ENCODE assay signal across 26 cellular contexts in genomic region chr16:88295526-88296436, GRCh38.
DNase-seq lines count a peak whose midpoint lies in the region; ATAC-seq, FAIRE-seq and TF ChIP-seq lines count a peak whose summit lies in the region.
"Had no signal": no experiment of that assay in that cellular context is flagged by ENCODE, and none has a peak within 500 bp of the region (broad histone marks: within the 10 kb centered on the region; RNA-seq: fewer than 3 reads in every experiment).

No MANE protein-coding gene starts in this region.

- FAIRE-seq in HepG2 (lab: Jason Lieb, UNC), result no peak
- FAIRE-seq: keratinocyte had no signal

- H3K4me1 ChIP-seq in SK-N-SH (ENCODE audit: control insufficient read depth in 1 of 2, insufficient read depth in 2 of 2, low read depth in 1 of 2, low read length in 1 of 2) (peaks cover 0 to 54% of the 10 kb centered on the region in 2 experiments; a peak in 1 of 4 replicates), HepG2 (ENCODE audit: insufficient read depth, low read length) (no peaks in the 10 kb centered on the region), spleen (peaks cover 0 to 40% (median 19%) of the 10 kb centered on the region in 6 donors)
- H3K4me1 ChIP-seq: prostate gland had no signal

- H3K27ac ChIP-seq in SK-N-SH (ENCODE audit: low read depth in 2 of 2, low read length in 1 of 2) (peak overlapping the region in 1 of 2 experiments; percentile 96; a peak in 2 of 4 replicates), HepG2 (ENCODE audit: extremely low read length, insufficient read depth, low read length) (no peak overlapping the region), spleen (no peak overlapping the region)
- H3K27ac ChIP-seq: epithelial cell of prostate, prostate gland, thoracic aorta had no signal

- no peak overlapping the region for H3K4me3 Mint-ChIP-seq in activated naive CD4-positive, alpha-beta T cell treated with anti-CD3 and anti-CD28 coated beads, Interleukin-2, amount 10 ng/mL, durations not matched to agents 7 days and 5 days
- no peak overlapping the region for H3K4me3 Mint-ChIP-seq in activated T-cell treated with anti-CD3 and anti-CD28 coated beads, Interleukin-2, amount 50 U/mL, for 4 hours
- H3K4me3 Mint-ChIP-seq: activated CD4-positive, alpha-beta T cell treated with anti-CD3 and anti-CD28 coated beads, Interleukin-2, amount 10 ng/mL, durations not matched to agents 24 days and 14 days; activated naive CD4-positive, alpha-beta T cell treated with anti-CD3 and anti-CD28 coated beads for 36 hours; CD8-positive, alpha-beta memory T cell; GM23338; IgD-negative memory B cell; stimulated activated naive CD8-positive, alpha-beta T cell treated with anti-CD3 and anti-CD28 coated beads, Interleukin-15, Interleukin-2, amounts not matched to agents 100 ng/mL and 50 ng/mL, for 24 hours; T-helper 2 cell treated with Interferon-gamma antibody and Interleukin-4, amounts not matched to agents 5 μg/mL and 100 μg/mL, for 36 hours had no signal

- H3K9ac ChIP-seq in SK-N-SH (no peak overlapping the region), HepG2 (ENCODE audit: insufficient read depth, low read depth, low read length) (no peak overlapping the region)

- in situ Hi-C loops in HepG2 (cut with HindIII; ENCODE audit: extremely low pct_ligation_motif_present, low pct_unique_long_range_greater_than_20kb), result no loop called here

- no peak overlapping the region for H2AFZ ChIP-seq in SK-N-SH (ENCODE audit: low read depth)
- H2AFZ ChIP-seq in HepG2 (ENCODE audit: low read length), result no peak overlapping the region
- H2AFZ ChIP-seq: GM23338 had no signal

- CTCF ChIA-PET in activated naive CD4-positive, alpha-beta T cell treated with anti-CD3 and anti-CD28 coated beads, Interleukin-2, amount 10 ng/mL, durations not matched to agents 7 days and 5 days (lab: Charles Lee), result no interaction called here
- CTCF ChIA-PET in SK-N-SH (lab: Yijun Ruan, JAX), result interaction anchor here (0.7 to 1.4 kb wide), 3 partner anchors 9 to 148 kb away, joined by 3 to 9 read pairs (median 3); no protein-coding TSS in a partner anchor
- CTCF ChIA-PET in HepG2 (lab: Yijun Ruan, JAX; ENCODE audit: low intra/inter-chr PET ratio, low total read pairs), result no interaction called here

- peak; percentile 30; the same call in 1 of the 2 replicates for TF ChIP-seq RAD21 in SK-N-SH (IDR thresholded peaks at IDR 0.05; ENCODE audit: low read length)
- no peak for TF ChIP-seq RAD21 in HepG2 (CRISPR knock-in tag; IDR thresholded peaks at IDR 0.05)

- no peaks in the 10 kb centered on the region for H3K9me3 ChIP-seq in SK-N-SH
- H3K9me3 ChIP-seq in HepG2 (ENCODE audit: low read length), result no peaks in the 10 kb centered on the region
- H3K9me3 ChIP-seq in spleen, result no peaks in the 10 kb centered on the region
- H3K9me3 ChIP-seq: mucosa of descending colon, prostate gland, thoracic aorta had no signal

- TF ChIP-seq EP300 in SK-N-SH (IDR thresholded peaks at IDR 0.05; ENCODE audit: borderline replicate concordance in 1 of 2, low read depth in 1 of 2, low read length in 1 of 2) (peak in 1 of 2 experiments; percentile 54; a peak in 2 of 4 replicates), HepG2 (IDR thresholded peaks at IDR 0.05; ENCODE audit: low read depth in 2 of 2, low read length in 2 of 2) (no peak), HepG2 (CRISPR knock-in tag; IDR thresholded peaks at IDR 0.05; ENCODE audit: borderline replicate concordance) (no peak)

- H3K36me3 ChIP-seq in SK-N-SH (replicated peaks in 1 of 2; ENCODE audit: control insufficient read depth in 1 of 2, insufficient read depth in 2 of 2, low read length in 1 of 2) (no peaks in the 10 kb centered on the region), HepG2 (replicated peaks in 1 of 2; ENCODE audit: control insufficient read depth in 1 of 2, insufficient read depth in 2 of 2, low read length in 2 of 2) (no peaks in the 10 kb centered on the region), spleen (no peaks in the 10 kb centered on the region)
- H3K36me3 ChIP-seq: prostate gland, thoracic aorta had no signal

- POLR2A ChIA-PET in SK-N-SH (lab: Yijun Ruan, JAX) (interaction anchor here (1.0 to 1.5 kb wide), 2 partner anchors 61 to 110 kb away, joined by 4 read pairs; no protein-coding TSS in a partner anchor), HepG2 (lab: Yijun Ruan, JAX) (no interaction called here)

- TF ChIP-seq POLR2A in HepG2 (IDR thresholded peaks at IDR 0.05; ENCODE audit: insufficient read depth in 1 of 2, low read depth in 2 of 2, low read length in 2 of 2) (no peak), spleen (IDR thresholded peaks at IDR 0.05) (no peak)

- ATAC-seq in HepG2, result peak; percentile 19; the same call in 1 of the 3 replicates
- no peak for ATAC-seq in activated T-cell treated with anti-CD3 and anti-CD28 coated beads, Interleukin-2, amount 50 U/mL, for 4 hours
- no peak for ATAC-seq in HG02798 (IDR thresholded peaks at IDR 0.05; ENCODE audit: poor library complexity, unreplicated experiment)
- ATAC-seq: GM23338, mucosa of descending colon had no signal

- H3K4me3 ChIP-seq in SK-N-SH (ENCODE audit: low read depth in 2 of 2, low read length in 1 of 2), result no peak overlapping the region
- no peak overlapping the region for H3K4me3 ChIP-seq in HepG2 (replicated peaks in 1 of 3; ENCODE audit: insufficient read depth in 1 of 3, low read depth in 2 of 3, low read length in 3 of 3)
- H3K4me3 ChIP-seq in spleen, result no peak overlapping the region
- H3K4me3 ChIP-seq: GM23338, lung, mucosa of descending colon, prostate gland, thoracic aorta had no signal

- H3K9me2 ChIP-seq in SK-N-SH, result no peaks in the 10 kb centered on the region

- H3K9me3 Mint-ChIP-seq in activated naive CD4-positive, alpha-beta T cell treated with anti-CD3 and anti-CD28 coated beads, Interleukin-2, amount 10 ng/mL, durations not matched to agents 7 days and 5 days, result peaks cover 6% of the 10 kb centered on the region
- no peaks in the 10 kb centered on the region for H3K9me3 Mint-ChIP-seq in activated T-cell treated with anti-CD3 and anti-CD28 coated beads, Interleukin-2, amount 50 U/mL, for 4 hours
- H3K9me3 Mint-ChIP-seq: activated naive CD4-positive, alpha-beta T cell treated with anti-CD3 and anti-CD28 coated beads for 36 hours; stimulated activated naive CD8-positive, alpha-beta T cell treated with anti-CD3 and anti-CD28 coated beads, Interleukin-15, Interleukin-2, amounts not matched to agents 100 ng/mL and 50 ng/mL, for 24 hours had no signal

- intact Hi-C loops in HepG2 (cut with micrococcal nuclease; ENCODE audit: unreplicated experiment) (no loop called here), spleen (cut with DNase I; ENCODE audit: low total_unique reads) (no loop called here)

- H3K4me1 Mint-ChIP-seq in activated naive CD4-positive, alpha-beta T cell treated with anti-CD3 and anti-CD28 coated beads, Interleukin-2, amount 10 ng/mL, durations not matched to agents 7 days and 5 days, result peaks cover 7% of the 10 kb centered on the region
- no peaks in the 10 kb centered on the region for H3K4me1 Mint-ChIP-seq in activated T-cell treated with anti-CD3 and anti-CD28 coated beads, Interleukin-2, amount 50 U/mL, for 4 hours (ENCODE audit: low read depth)
- H3K4me1 Mint-ChIP-seq: activated CD4-positive, alpha-beta T cell treated with anti-CD3 and anti-CD28 coated beads, Interleukin-2, amount 10 ng/mL, durations not matched to agents 24 days and 14 days; CD8-positive, alpha-beta memory T cell; GM23338; IgD-negative memory B cell had no signal

- H3K79me2 ChIP-seq in SK-N-SH (ENCODE audit: insufficient read depth) (no peaks in the 10 kb centered on the region), HepG2 (ENCODE audit: insufficient read depth, low read length) (no peaks in the 10 kb centered on the region)

- H3K4me2 ChIP-seq in SK-N-SH, result no peak overlapping the region
- H3K4me2 ChIP-seq in HepG2 (ENCODE audit: low read depth, low read length), result no peak overlapping the region
- H3K4me2 ChIP-seq: GM23338 had no signal

- TF ChIP-seq CTCF in SK-N-SH (IDR thresholded peaks at IDR 0.05), result no peak
- TF ChIP-seq CTCF in HepG2 (CRISPR knock-in tag; IDR thresholded peaks at IDR 0.05), result no peak
- TF ChIP-seq CTCF in spleen (IDR thresholded peaks at IDR 0.05 in 8 of 11, conservative IDR thresholded peaks at IDR 0.05 in 3 of 11), result no peak

- H3K27ac Mint-ChIP-seq in activated naive CD4-positive, alpha-beta T cell treated with anti-CD3 and anti-CD28 coated beads, Interleukin-2, amount 10 ng/mL, durations not matched to agents 7 days and 5 days, result no peak overlapping the region
- H3K27ac Mint-ChIP-seq: activated CD4-positive, alpha-beta T cell treated with anti-CD3 and anti-CD28 coated beads, Interleukin-2, amount 10 ng/mL, durations not matched to agents 24 days and 14 days; activated naive CD4-positive, alpha-beta T cell treated with anti-CD3 and anti-CD28 coated beads for 36 hours; GM23338; IgD-negative memory B cell; stimulated activated naive CD8-positive, alpha-beta T cell treated with anti-CD3 and anti-CD28 coated beads, Interleukin-15, Interleukin-2, amounts not matched to agents 100 ng/mL and 50 ng/mL, for 24 hours; T-helper 2 cell treated with Interferon-gamma antibody and Interleukin-4, amounts not matched to agents 5 μg/mL and 100 μg/mL, for 36 hours had no signal

- H4K20me1 ChIP-seq in SK-N-SH (ENCODE audit: insufficient read depth) (no peaks in the 10 kb centered on the region), HepG2 (ENCODE audit: insufficient read depth, low read length) (no peaks in the 10 kb centered on the region)

- H3F3A ChIP-seq in SK-N-SH (replicated peaks; ENCODE audit: insufficient read depth), result no peaks in the 10 kb centered on the region

- H3K36me3 Mint-ChIP-seq in activated naive CD4-positive, alpha-beta T cell treated with anti-CD3 and anti-CD28 coated beads, Interleukin-2, amount 10 ng/mL, durations not matched to agents 7 days and 5 days, result no peaks in the 10 kb centered on the region
- H3K36me3 Mint-ChIP-seq in activated T-cell treated with anti-CD3 and anti-CD28 coated beads, Interleukin-2, amount 50 U/mL, for 4 hours (ENCODE audit: insufficient read depth), result no peaks in the 10 kb centered on the region
- H3K36me3 Mint-ChIP-seq: CD8-positive, alpha-beta memory T cell; IgD-negative memory B cell had no signal

- BruUV-seq in HepG2 (replicated peaks; lab: Mats Ljungman, UMichigan), result no TSS peak

- WGBS in SK-N-SH (ENCODE audit: low lambda C conversion rate), result 49% methylated on average over 15 of the region's 24 CpGs
- 46% methylated on average over 22 of the region's 24 CpGs for WGBS in HepG2 (ENCODE audit: low lambda C conversion rate)
- 63 to 79% (median 66%) methylated on average over 22 to 24 of the region's 24 CpGs for WGBS in spleen, 5 donors

- DNase-seq in activated naive CD4-positive, alpha-beta T cell treated with anti-CD3 and anti-CD28 coated beads, Interleukin-2, amount 10 ng/mL, durations not matched to agents 7 days and 5 days, result peak; percentile 13
- no peak for DNase-seq in activated naive CD4-positive, alpha-beta T cell treated with anti-CD3 and anti-CD28 coated beads, Interleukin-2, amount 50 U/mL, for 16 hours
- peak; percentile 86 for DNase-seq in SK-N-SH
- no peak for DNase-seq in HepG2 (ENCODE audit: low spot score)
- DNase-seq in spleen, result peak; percentile 77
- no peak for DNase-seq in NCI-H2029 treated with DMSO at 0.1 percent for 48 hours (lab: John Stamatoyannopoulos, UW)
- DNase-seq in activated T-cell treated with anti-CD3 and anti-CD28 coated beads, Interleukin-2, amount 50 U/mL, for 4 hours, result no peak
- DNase-seq: activated CD4-positive, alpha-beta T cell treated with anti-CD3 and anti-CD28 coated beads, Interleukin-2, amount 10 ng/mL, durations not matched to agents 24 days and 14 days; activated naive CD4-positive, alpha-beta T cell treated with anti-CD3 and anti-CD28 coated beads for 36 hours; AML-193; amniotic stem cell; CD8-positive, alpha-beta memory T cell; effector CD4-positive, alpha-beta T cell; NCI-H2029; NCI-H446 had no signal

- H3K27me3 ChIP-seq in SK-N-SH (ENCODE audit: insufficient read depth) (no peaks in the 10 kb centered on the region), HepG2 (ENCODE audit: control insufficient read depth in 1 of 2, insufficient read depth in 2 of 2, low read length in 2 of 2) (peaks cover 19 to 91% of the 10 kb centered on the region in 2 experiments), spleen (replicated peaks in 1 of 7) (peaks cover 0 to 26% (median 0%) of the 10 kb centered on the region in 7 donors)

- peaks cover 3% of the 10 kb centered on the region for H3K27me3 Mint-ChIP-seq in activated naive CD4-positive, alpha-beta T cell treated with anti-CD3 and anti-CD28 coated beads, Interleukin-2, amount 10 ng/mL, durations not matched to agents 7 days and 5 days
- H3K27me3 Mint-ChIP-seq in activated T-cell treated with anti-CD3 and anti-CD28 coated beads, Interleukin-2, amount 50 U/mL, for 4 hours (ENCODE audit: low read depth), result peaks cover 20% of the 10 kb centered on the region
- H3K27me3 Mint-ChIP-seq: activated CD4-positive, alpha-beta T cell treated with anti-CD3 and anti-CD28 coated beads, Interleukin-2, amount 10 ng/mL, durations not matched to agents 24 days and 14 days had no signal

Comparison
In these comparisons a context has a peak if more than half of its experiments do, and no peak if none do; other contexts are left out.
1. DNase-seq: peak in activated naive CD4-positive, alpha-beta T cell treated with anti-CD3 and anti-CD28 coated beads, Interleukin-2, amount 10 ng/mL, durations not matched to agents 7 days and 5 days (single experiment), SK-N-SH (single experiment) and spleen (single experiment); none in activated naive CD4-positive, alpha-beta T cell treated with anti-CD3 and anti-CD28 coated beads, Interleukin-2, amount 50 U/mL, for 16 hours (single experiment), HepG2 (single experiment), NCI-H2029 treated with DMSO at 0.1 percent for 48 hours (single experiment) and activated T-cell treated with anti-CD3 and anti-CD28 coated beads, Interleukin-2, amount 50 U/mL, for 4 hours (single experiment).